In genomic region chr3:105801397-105801796, GRCh38 we compare ENCODE assay signal across 11 cellular contexts.
A peak's percentile ranks its signal among the peaks of the same experiment; 100 is the strongest.
DNase-seq lines count a peak whose midpoint lies in the region; ATAC-seq, FAIRE-seq and TF ChIP-seq lines count a peak whose summit lies in the region.
"Had no signal": no experiment of that assay in that cellular context is flagged by ENCODE, and none has a peak within 500 bp of the region (broad histone marks: within the 10 kb centered on the region; RNA-seq: fewer than 3 reads in every experiment).

No MANE protein-coding gene starts in this region.

- TF ChIP-seq POLR2A in esophagus muscularis mucosa (IDR thresholded peaks at IDR 0.05; ENCODE audit: low read depth): no peak

- CTCF ChIA-PET in OCI-LY7 (lab: Charles Lee; ENCODE audit: unreplicated experiment): interaction anchor here (0.5 to 0.6 kb wide), 2 partner anchors 45 to 1630 kb away, joined by 3 to 8 read pairs; no protein-coding TSS in a partner anchor

- 96% methylated on average over 2 of the region's 2 CpGs for WGBS in esophagus muscularis mucosa

- no peaks in the 10 kb centered on the region for H3K9me1 ChIP-seq in keratinocyte (ENCODE audit: control insufficient read depth, extremely low read depth, insufficient read depth, low read length)

- H3K4me2 ChIP-seq in OCI-LY7 (ENCODE audit: low read length) (peak overlapping the region; percentile 74), keratinocyte (ENCODE audit: control insufficient read depth, extremely low read depth, insufficient read depth, low read depth, low read length) (peak overlapping the region; percentile 63)
- H3K4me2 ChIP-seq: PC-9 had no signal

- peak; percentile 38 for ATAC-seq in GM18907 (IDR thresholded peaks at IDR 0.05; ENCODE audit: unreplicated experiment)

- peak overlapping the region; percentile 14 for H3K9ac ChIP-seq in keratinocyte (ENCODE audit: control insufficient read depth, extremely low read depth, insufficient read depth, low read length)

- POLR2A ChIA-PET in OCI-LY7 (lab: Charles Lee): interaction anchor here (0.5 to 2.8 kb wide), 17 partner anchors 10 to 1799 kb away, joined by 3 to 16 read pairs (median 5); partner anchors contain the start of gene CBLB

- peak overlapping the region; percentile 76 for H2AFZ ChIP-seq in OCI-LY7 (ENCODE audit: low read length)
- peak overlapping the region; percentile 27 for H2AFZ ChIP-seq in keratinocyte (ENCODE audit: control insufficient read depth, low read length)
- H2AFZ ChIP-seq: PC-9 had no signal

- H4K20me1 ChIP-seq in OCI-LY7 (ENCODE audit: insufficient read depth, low read length): no peaks in the 10 kb centered on the region
- H4K20me1 ChIP-seq in keratinocyte (ENCODE audit: control insufficient read depth, extremely low read depth, insufficient read depth, low read length): no peaks in the 10 kb centered on the region

- TF ChIP-seq CTCF in OCI-LY7 (conservative IDR thresholded peaks at IDR 0.05; ENCODE audit: low read length) (no peak), keratinocyte (optimal IDR thresholded peaks at IDR 0.05 in 1 of 3, IDR thresholded peaks at IDR 0.05 in 1 of 3, conservative IDR thresholded peaks at IDR 0.05 in 1 of 3; ENCODE audit: extremely low read depth in 1 of 3, insufficient read depth in 2 of 3, low read length in 3 of 3) (no peak), esophagus muscularis mucosa (IDR thresholded peaks at IDR 0.05) (no peak)

- dilution Hi-C loops in keratinocyte (cut with MboI; ENCODE audit: extremely low pct_ligation_motif_present, low sequenced_read_pairs): no loop called here

- H3K79me2 ChIP-seq in OCI-LY7 (ENCODE audit: insufficient read depth, low read depth, low read length) (peaks cover 39% of the 10 kb centered on the region; the same call in 1 of the 2 replicates), keratinocyte (ENCODE audit: control insufficient read depth, insufficient read depth, low read length) (no peaks in the 10 kb centered on the region)

- H3K4me1 ChIP-seq in OCI-LY7 (ENCODE audit: insufficient read depth, low read length, poor library complexity, severe bottlenecking): peaks cover 69% of the 10 kb centered on the region
- H3K4me1 ChIP-seq in keratinocyte (ENCODE audit: control insufficient read depth, extremely low read depth, insufficient read depth, low read length): peaks cover 29% of the 10 kb centered on the region
- H3K4me1 ChIP-seq in esophagus muscularis mucosa: peaks cover 19 to 24% (median 21%) of the 10 kb centered on the region in 4 donors

- H3K4me3 ChIP-seq in GM08714 (ENCODE audit: low read length): peak overlapping the region; percentile 39; the same call in 1 of the 2 replicates
- H3K4me3 ChIP-seq in OCI-LY7 (ENCODE audit: low read depth, low read length, poor library complexity, severe bottlenecking): peak overlapping the region; percentile 58
- H3K4me3 ChIP-seq in keratinocyte (ENCODE audit: control insufficient read depth in 2 of 3, extremely low read depth in 1 of 3, insufficient read depth in 2 of 3, low read depth in 1 of 3, low read length in 3 of 3): no peak overlapping the region
- no peak overlapping the region for H3K4me3 ChIP-seq in esophagus muscularis mucosa
- H3K4me3 ChIP-seq: PC-9 had no signal

- intact Hi-C loops in OCI-LY7 (cut with micrococcal nuclease; ENCODE audit: unreplicated experiment): loop anchor here (2.0 kb wide), 1 partner anchor 65 kb away; no protein-coding TSS in a partner anchor
- intact Hi-C loops in esophagus muscularis mucosa (cut with DNase I): no loop called here

- H3K27me3 ChIP-seq in keratinocyte (ENCODE audit: control insufficient read depth, extremely low read depth, insufficient read depth, low read length) (no peaks in the 10 kb centered on the region), esophagus muscularis mucosa (no peaks in the 10 kb centered on the region)
- H3K27me3 ChIP-seq: neutrophil had no signal

- peaks cover 4% of the 10 kb centered on the region; the same call in 1 of the 2 replicates for H3K9me3 ChIP-seq in OCI-LY7 (ENCODE audit: low read length)
- no peaks in the 10 kb centered on the region for H3K9me3 ChIP-seq in keratinocyte (ENCODE audit: control insufficient read depth, low read depth, low read length)
- no peaks in the 10 kb centered on the region for H3K9me3 ChIP-seq in esophagus muscularis mucosa
- H3K9me3 ChIP-seq: neutrophil had no signal

- TF ChIP-seq EP300 in esophagus muscularis mucosa (IDR thresholded peaks at IDR 0.05): no peak

- FAIRE-seq in keratinocyte (lab: Jason Lieb, UNC): peak; percentile 60

- peak; percentile 48 for DNase-seq in OCI-LY7 (ENCODE audit: low spot score)
- no peak for DNase-seq in keratinocyte (ENCODE audit: low read depth, low spot score)
- DNase-seq in stimulated activated naive CD4-positive, alpha-beta T cell (lab: John Stamatoyannopoulos, UW): no peak
- no peak for DNase-seq in esophagus muscularis mucosa (ENCODE audit: extremely low spot score)
- DNase-seq in caudate nucleus (lab: John Stamatoyannopoulos, UW): no peak
- DNase-seq: COR-L47, MM.1S, PC-9 had no signal

- H3K36me3 ChIP-seq in OCI-LY7 (ENCODE audit: insufficient read depth, low read length) (peaks cover 10% of the 10 kb centered on the region), keratinocyte (ENCODE audit: control insufficient read depth in 2 of 2, extremely low read depth in 1 of 2, insufficient read depth in 2 of 2, low read length in 2 of 2) (no peaks in the 10 kb centered on the region), esophagus muscularis mucosa (no peaks in the 10 kb centered on the region)
- H3K36me3 ChIP-seq: neutrophil had no signal

- peak overlapping the region; percentile 81 for H3K27ac ChIP-seq in OCI-LY7 (ENCODE audit: low read depth, low read length, poor library complexity, severe bottlenecking)
- H3K27ac ChIP-seq in keratinocyte (ENCODE audit: control insufficient read depth, insufficient read depth, low read length): peak overlapping the region; percentile 54
- no peak overlapping the region for H3K27ac ChIP-seq in esophagus muscularis mucosa (replicated peaks in 1 of 4)
- H3K27ac ChIP-seq in caudate nucleus (ENCODE audit: low read depth, low read length): no peak overlapping the region
- H3K27ac ChIP-seq: neutrophil, PC-9 had no signal

- no TSS peak for BruUV-seq in OCI-LY7 (replicated peaks; lab: Mats Ljungman, UMichigan)

- no peaks in the 10 kb centered on the region for H3K9me2 ChIP-seq in OCI-LY7 (ENCODE audit: insufficient read depth, low read length)

Comparison
In these comparisons a context has a peak if more than half of its experiments do, and no peak if none do; other contexts are left out.
1. H3K4me3 ChIP-seq: peak in GM08714 (single experiment) and OCI-LY7 (single experiment); none in keratinocyte (0 of 3) and esophagus muscularis mucosa (0 of 4).
2. H3K27ac ChIP-seq: peak in OCI-LY7 (single experiment) and keratinocyte (single experiment); none in esophagus muscularis mucosa (0 of 4) and caudate nucleus (single experiment).